ENCODE assay signal across 15 cellular contexts in genomic region chr3:183489455-183490210, GRCh38.
A peak's percentile ranks its signal among the peaks of the same experiment; 100 is the strongest.
DNase-seq lines count a peak whose midpoint lies in the region; ATAC-seq, FAIRE-seq and TF ChIP-seq lines count a peak whose summit lies in the region.
"Had no signal": no experiment of that assay in that cellular context is flagged by ENCODE, and none has a peak within 500 bp of the region (broad histone marks: within the 10 kb centered on the region; RNA-seq: fewer than 3 reads in every experiment).

No MANE protein-coding gene starts in this region.

- H3K4me3 Mint-ChIP-seq in CD4-positive, alpha-beta memory T cell = no peak overlapping the region
- H3K4me3 Mint-ChIP-seq: activated T-helper 17 cell treated with anti-CD3 and anti-CD28 coated beads, Interleukin-2, amount 50 U/mL, for 72 hours; CD14-positive monocyte; naive B cell had no signal

- POLR2A ChIA-PET in BJ (lab: Charles Lee) = no interaction called here
- POLR2A ChIA-PET in endothelial cell of umbilical vein (lab: Charles Lee) = no interaction called here
- POLR2A ChIA-PET in CD4-positive, alpha-beta memory T cell (lab: Charles Lee; ENCODE audit: partially characterized antibody) = no interaction called here

- no peak overlapping the region for H3K4me2 ChIP-seq in endothelial cell of umbilical vein (ENCODE audit: insufficient read depth, low read length)

- peaks cover 2% of the 10 kb centered on the region; the same call in 1 of the 2 replicates for H3K27me3 ChIP-seq in BJ (ENCODE audit: control insufficient read depth, insufficient read depth, low read length)
- no peaks in the 10 kb centered on the region for H3K27me3 ChIP-seq in endothelial cell of umbilical vein (ENCODE audit: control insufficient read depth in 2 of 2, insufficient read depth in 2 of 2, low read length in 2 of 2)
- H3K27me3 ChIP-seq in mucosa of rectum (ENCODE audit: control insufficient read depth in 2 of 2, insufficient read depth in 2 of 2, low read length in 2 of 2) = no peaks in the 10 kb centered on the region
- no peaks in the 10 kb centered on the region for H3K27me3 ChIP-seq in brain microvascular endothelial cell (replicated peaks)
- no peaks in the 10 kb centered on the region for H3K27me3 ChIP-seq in CD4-positive, alpha-beta memory T cell (ENCODE audit: insufficient read depth, low read length)
- H3K27me3 ChIP-seq: body of pancreas had no signal

- no peaks in the 10 kb centered on the region for H3K9me3 Mint-ChIP-seq in CD4-positive, alpha-beta memory T cell
- H3K9me3 Mint-ChIP-seq: activated T-helper 17 cell treated with anti-CD3 and anti-CD28 coated beads, Interleukin-2, amount 50 U/mL, for 72 hours; naive B cell had no signal

- H3K27ac ChIP-seq in endothelial cell of umbilical vein (ENCODE audit: insufficient read depth, low read depth, low read length) = no peak overlapping the region
- peak overlapping the region; percentile 29 to 45 for H3K27ac ChIP-seq in mucosa of rectum (ENCODE audit: low read depth in 2 of 2, low read length in 2 of 2)
- H3K27ac ChIP-seq in brain microvascular endothelial cell = no peak overlapping the region
- no peak overlapping the region for H3K27ac ChIP-seq in CD4-positive, alpha-beta memory T cell (ENCODE audit: low read depth, low read length)
- H3K27ac ChIP-seq: body of pancreas had no signal

- H3K4me1 Mint-ChIP-seq in CD4-positive, alpha-beta memory T cell = no peaks in the 10 kb centered on the region

- H3K4me3 ChIP-seq in BJ (ENCODE audit: low read depth, low read length) (no peak overlapping the region), endothelial cell of umbilical vein (replicated peaks in 1 of 3; ENCODE audit: insufficient read depth in 1 of 3, low read depth in 1 of 3, low read length in 3 of 3) (no peak overlapping the region), mucosa of rectum (ENCODE audit: low read length in 2 of 2) (no peak overlapping the region), brain microvascular endothelial cell (ENCODE audit: low read depth, low read length) (no peak overlapping the region)
- no peak overlapping the region for H3K4me3 ChIP-seq in CD4-positive, alpha-beta memory T cell (ENCODE audit: low read length in 2 of 2)
- H3K4me3 ChIP-seq: body of pancreas had no signal

- dilution Hi-C loops in endothelial cell of umbilical vein (cut with MboI; ENCODE audit: extremely low pct_ligation_motif_present, low sequenced_read_pairs) = no loop called here

- H3K4me1 ChIP-seq in endothelial cell of umbilical vein (ENCODE audit: control insufficient read depth, extremely low read depth, insufficient read depth, low read length) (peaks cover 6% of the 10 kb centered on the region), mucosa of rectum (ENCODE audit: control insufficient read depth in 2 of 2, insufficient read depth in 2 of 2, low read length in 2 of 2) (peaks cover 0 to 2% of the 10 kb centered on the region in 2 donors)
- no peaks in the 10 kb centered on the region for H3K4me1 ChIP-seq in CD4-positive, alpha-beta memory T cell (ENCODE audit: insufficient read depth, low read length)
- H3K4me1 ChIP-seq: body of pancreas had no signal

- intact Hi-C loops in endothelial cell of umbilical vein (cut with micrococcal nuclease) = loop anchor here (1.0 kb wide), 2 partner anchors 66 to 74 kb away; partner anchors contain the start of gene KLHL6
- intact Hi-C loops in CD4-positive, alpha-beta memory T cell (cut with micrococcal nuclease) = no loop called here

- no peaks in the 10 kb centered on the region for H3K9me1 ChIP-seq in endothelial cell of umbilical vein (replicated peaks; ENCODE audit: control insufficient read depth, extremely low read depth, insufficient read depth, low read length)

- H2AFZ ChIP-seq in endothelial cell of umbilical vein (ENCODE audit: low read depth, low read length) = no peak overlapping the region

- H3K9me3 ChIP-seq in endothelial cell of umbilical vein (replicated peaks; ENCODE audit: control insufficient read depth, insufficient read depth, low read length) (no peaks in the 10 kb centered on the region), mucosa of rectum (ENCODE audit: control insufficient read depth in 2 of 2, low read length in 2 of 2) (no peaks in the 10 kb centered on the region)
- no peaks in the 10 kb centered on the region for H3K9me3 ChIP-seq in CD4-positive, alpha-beta memory T cell (ENCODE audit: control insufficient read depth in 1 of 2, low read length in 2 of 2)
- H3K9me3 ChIP-seq: body of pancreas had no signal

- in situ Hi-C loops in brain microvascular endothelial cell (cut with HindIII; ENCODE audit: low pct_ligation_motif_present, low sequenced_read_pairs) = loop anchor here (25.0 kb wide), 1 partner anchor 298 kb away; no protein-coding TSS in a partner anchor

- H3K36me3 Mint-ChIP-seq in CD4-positive, alpha-beta memory T cell = peaks cover 44 to 52% of the 10 kb centered on the region in 2 donors

- peak overlapping the region in 2 of 7 donors; percentile 10 to 27 for H3K27ac Mint-ChIP-seq in CD4-positive, alpha-beta memory T cell
- H3K27ac Mint-ChIP-seq: activated T-helper 17 cell treated with anti-CD3 and anti-CD28 coated beads, Interleukin-2, amount 50 U/mL, for 72 hours had no signal

- BruUV-seq in endothelial cell of umbilical vein (replicated peaks; lab: Mats Ljungman, UMichigan) = no TSS peak

- CTCF ChIA-PET in BJ (lab: Yijun Ruan, JAX) (interaction anchor here (0.8 to 2.6 kb wide), 5 partner anchors 10 to 395 kb away, joined by 3 to 16 read pairs (median 3); partner anchors contain the start of gene PARL), endothelial cell of umbilical vein (lab: Charles Lee) (interaction anchor here (1.0 to 4.4 kb wide), 7 partner anchors 10 to 278 kb away, joined by 3 to 29 read pairs (median 3); partner anchors contain the start of gene KLHL24)
- CTCF ChIA-PET in CD4-positive, alpha-beta memory T cell (lab: Charles Lee; ENCODE audit: partially characterized antibody) = interaction anchor here (0.9 to 1.8 kb wide), 3 partner anchors 11 to 111 kb away, joined by 3 to 6 read pairs (median 4); no protein-coding TSS in a partner anchor

- no peaks in the 10 kb centered on the region for H3K79me2 ChIP-seq in endothelial cell of umbilical vein (ENCODE audit: control insufficient read depth, insufficient read depth, low read length)

- no peaks in the 10 kb centered on the region for H4K20me1 ChIP-seq in endothelial cell of umbilical vein (replicated peaks; ENCODE audit: control insufficient read depth, extremely low read depth, insufficient read depth, low read length)

- H3K9ac ChIP-seq in endothelial cell of umbilical vein (replicated peaks; ENCODE audit: extremely low read depth, insufficient read depth, low read length) = no peak overlapping the region
- no peak overlapping the region for H3K9ac ChIP-seq in mucosa of rectum (ENCODE audit: low read depth in 1 of 2, low read length in 2 of 2)

- FAIRE-seq in endothelial cell of umbilical vein (lab: Jason Lieb, UNC) = peak; percentile 85

- TF ChIP-seq CTCF in BJ (IDR thresholded peaks at IDR 0.05; ENCODE audit: insufficient read depth, low read depth, low read length) (no peak), endothelial cell of umbilical vein (IDR thresholded peaks at IDR 0.05; ENCODE audit: extremely low read depth in 1 of 2, insufficient read depth in 1 of 2, low read depth in 1 of 2, low read length in 2 of 2) (no peak), brain microvascular endothelial cell (IDR thresholded peaks at IDR 0.05; ENCODE audit: low read depth, low read length, missing control alignments) (no peak)

- no peak for ATAC-seq in HG03354 (IDR thresholded peaks at IDR 0.05; ENCODE audit: poor library complexity, severe bottlenecking, unreplicated experiment)
- ATAC-seq: activated T-helper 17 cell treated with anti-CD3 and anti-CD28 coated beads, Interleukin-2, amount 50 U/mL, for 72 hours; body of pancreas had no signal

- H3K27me3 Mint-ChIP-seq in CD4-positive, alpha-beta memory T cell = no peaks in the 10 kb centered on the region
- H3K27me3 Mint-ChIP-seq: activated T-helper 17 cell treated with anti-CD3 and anti-CD28 coated beads, Interleukin-2, amount 50 U/mL, for 72 hours; naive B cell had no signal

- peak; percentile 12 for DNase-seq in BJ (ENCODE audit: low read depth)
- peak; percentile 21 for DNase-seq in LHCN-M2 (ENCODE audit: low read depth)
- no peak for DNase-seq in endothelial cell of umbilical vein (ENCODE audit: low read depth, low spot score)
- no peak for DNase-seq in brain microvascular endothelial cell
- no peak for DNase-seq in activated CD8-positive, alpha-beta memory T cell treated with anti-CD3 and anti-CD28 coated beads, Interleukin-2, amount 50 U/mL, for 4 hours
- DNase-seq in CD4-positive, alpha-beta memory T cell = no peak
- DNase-seq: activated CD4-positive, CD25-positive, alpha-beta regulatory T cell treated with anti-CD3 and anti-CD28 coated beads, Interleukin-2, amount 50 U/mL, for 72 hours; body of pancreas; naive B cell; NCI-H1694; substantia nigra had no signal

- H3K36me3 ChIP-seq in BJ (ENCODE audit: control insufficient read depth, insufficient read depth, low read length) = no peaks in the 10 kb centered on the region
- peaks cover 0 to 3% of the 10 kb centered on the region in 2 experiments for H3K36me3 ChIP-seq in endothelial cell of umbilical vein (ENCODE audit: control insufficient read depth in 2 of 2, extremely low read depth in 1 of 2, insufficient read depth in 2 of 2, low read length in 2 of 2)
- peaks cover 0 to 7% of the 10 kb centered on the region in 2 donors for H3K36me3 ChIP-seq in mucosa of rectum (ENCODE audit: control insufficient read depth in 2 of 2, insufficient read depth in 2 of 2, low read length in 2 of 2)
- H3K36me3 ChIP-seq in brain microvascular endothelial cell (replicated peaks) = no peaks in the 10 kb centered on the region
- H3K36me3 ChIP-seq in CD4-positive, alpha-beta memory T cell (ENCODE audit: insufficient read depth, low read length) = peaks cover 32% of the 10 kb centered on the region

- no peak for TF ChIP-seq POLR2A in endothelial cell of umbilical vein (IDR thresholded peaks at IDR 0.05; ENCODE audit: low read depth, low read length)

TF ChIP-seq in endothelial cell of umbilical vein, 7 proteins besides CTCF, POLR2A, EP300 and RAD21:
- TF ChIP-seq GATA2 (IDR thresholded peaks at IDR 0.05; ENCODE audit: insufficient read depth, insufficient read length, low read depth, low read length) = no peak
- TF ChIP-seq FOS (IDR thresholded peaks at IDR 0.05; ENCODE audit: borderline replicate concordance, insufficient read depth, low read length) = no peak
- no peak for TF ChIP-seq EZH2 (IDR thresholded peaks at IDR 0.05; ENCODE audit: borderline replicate concordance, low read depth, low read length, severe bottlenecking)
- TF ChIP-seq POLR2AphosphoS5 (IDR thresholded peaks at IDR 0.05; ENCODE audit: insufficient read depth, low read depth, low read length) = no peak
- no peak for TF ChIP-seq MYC (IDR thresholded peaks at IDR 0.05; ENCODE audit: low read depth, low read length)
- no peak for TF ChIP-seq MAX (IDR thresholded peaks at IDR 0.05; ENCODE audit: insufficient read depth, insufficient read length)
- no peak for TF ChIP-seq JUN (IDR thresholded peaks at IDR 0.05; ENCODE audit: borderline replicate concordance, insufficient read depth, insufficient read length, low read depth)

Comparison
In these comparisons a context has a peak if more than half of its experiments do, and no peak if none do; other contexts are left out.
1. DNase-seq: peak in BJ (single experiment) and LHCN-M2 (single experiment); none in endothelial cell of umbilical vein (single experiment), brain microvascular endothelial cell (single experiment), activated CD8-positive, alpha-beta memory T cell treated with anti-CD3 and anti-CD28 coated beads, Interleukin-2, amount 50 U/mL, for 4 hours (single experiment) and CD4-positive, alpha-beta memory T cell (0 of 5).
2. H3K27ac ChIP-seq: peak in mucosa of rectum (2 of 2); none in endothelial cell of umbilical vein (single experiment), brain microvascular endothelial cell (single experiment) and CD4-positive, alpha-beta memory T cell (single experiment).